ENCODE assay signal across 1 cellular context in the genomic region with DNA sequence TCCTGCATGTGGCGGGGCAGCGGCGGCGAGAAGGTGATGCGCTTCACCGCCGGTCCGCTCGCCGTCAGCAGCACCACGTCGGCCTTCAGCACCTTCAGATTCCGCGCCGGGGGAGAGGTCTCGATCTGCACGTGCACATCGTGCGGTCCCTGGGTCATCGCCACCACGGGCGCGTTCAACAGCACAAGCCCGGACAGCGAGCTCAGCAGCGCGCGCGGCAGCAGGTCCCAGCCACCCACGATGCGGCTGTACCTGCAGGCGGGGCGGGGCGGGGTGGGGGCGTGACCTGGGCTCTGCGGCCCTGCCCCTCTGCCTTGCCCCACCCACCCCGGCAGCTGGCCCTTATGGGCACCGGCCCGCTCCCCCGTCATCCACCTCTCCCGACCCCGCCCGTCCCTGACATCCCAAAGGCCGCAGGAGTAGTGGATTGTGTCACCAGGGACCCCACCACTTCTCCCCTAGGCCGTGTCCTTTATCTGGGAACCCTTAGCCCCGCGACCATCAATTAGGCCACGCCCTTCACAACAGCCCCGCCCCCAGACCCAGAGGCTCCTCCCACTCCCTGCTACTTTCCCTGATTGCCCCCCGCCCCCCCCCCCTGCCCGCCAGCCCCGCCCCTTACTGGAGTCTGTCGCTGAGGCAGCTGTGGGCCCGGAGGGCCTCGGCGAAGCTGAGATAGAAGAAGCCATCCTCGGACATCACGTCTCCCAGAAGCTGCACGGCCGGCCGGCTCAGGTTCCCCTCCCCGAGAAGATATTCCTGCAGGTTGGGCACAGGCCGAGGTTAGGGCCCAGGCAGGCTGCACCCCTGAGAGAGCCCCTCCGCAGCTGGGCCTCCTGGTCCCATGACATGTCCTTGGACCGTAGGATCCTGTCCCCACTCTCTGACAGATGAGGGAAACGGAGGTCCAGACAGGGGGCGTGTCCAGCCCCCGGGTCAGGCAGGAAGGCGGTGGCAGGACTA.
TF ChIP-seq lines count a peak whose summit lies in the region.

No MANE protein-coding gene starts in this region.

TF ChIP-seq in A549, 52 proteins besides CTCF, POLR2A, EP300 and RAD21:
- TF ChIP-seq, protein P1, sequence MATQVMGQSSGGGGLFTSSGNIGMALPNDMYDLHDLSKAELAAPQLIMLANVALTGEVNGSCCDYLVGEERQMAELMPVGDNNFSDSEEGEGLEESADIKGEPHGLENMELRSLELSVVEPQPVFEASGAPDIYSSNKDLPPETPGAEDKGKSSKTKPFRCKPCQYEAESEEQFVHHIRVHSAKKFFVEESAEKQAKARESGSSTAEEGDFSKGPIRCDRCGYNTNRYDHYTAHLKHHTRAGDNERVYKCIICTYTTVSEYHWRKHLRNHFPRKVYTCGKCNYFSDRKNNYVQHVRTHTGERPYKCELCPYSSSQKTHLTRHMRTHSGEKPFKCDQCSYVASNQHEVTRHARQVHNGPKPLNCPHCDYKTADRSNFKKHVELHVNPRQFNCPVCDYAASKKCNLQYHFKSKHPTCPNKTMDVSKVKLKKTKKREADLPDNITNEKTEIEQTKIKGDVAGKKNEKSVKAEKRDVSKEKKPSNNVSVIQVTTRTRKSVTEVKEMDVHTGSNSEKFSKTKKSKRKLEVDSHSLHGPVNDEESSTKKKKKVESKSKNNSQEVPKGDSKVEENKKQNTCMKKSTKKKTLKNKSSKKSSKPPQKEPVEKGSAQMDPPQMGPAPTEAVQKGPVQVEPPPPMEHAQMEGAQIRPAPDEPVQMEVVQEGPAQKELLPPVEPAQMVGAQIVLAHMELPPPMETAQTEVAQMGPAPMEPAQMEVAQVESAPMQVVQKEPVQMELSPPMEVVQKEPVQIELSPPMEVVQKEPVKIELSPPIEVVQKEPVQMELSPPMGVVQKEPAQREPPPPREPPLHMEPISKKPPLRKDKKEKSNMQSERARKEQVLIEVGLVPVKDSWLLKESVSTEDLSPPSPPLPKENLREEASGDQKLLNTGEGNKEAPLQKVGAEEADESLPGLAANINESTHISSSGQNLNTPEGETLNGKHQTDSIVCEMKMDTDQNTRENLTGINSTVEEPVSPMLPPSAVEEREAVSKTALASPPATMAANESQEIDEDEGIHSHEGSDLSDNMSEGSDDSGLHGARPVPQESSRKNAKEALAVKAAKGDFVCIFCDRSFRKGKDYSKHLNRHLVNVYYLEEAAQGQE (IDR thresholded peaks at IDR 0.05) = no peak
- 0 out of 2 replicates have a peak, but pooled peaks have one; percentile 5 for TF ChIP-seq POLR2AphosphoS2 (conservative IDR thresholded peaks at IDR 0.05; ENCODE audit: low read length)
- TF ChIP-seq GATA3 (IDR thresholded peaks at IDR 0.05; ENCODE audit: borderline replicate concordance) = peak; percentile 3; the same call in 1 of the 2 replicates
- TF ChIP-seq NPAS2 (CRISPR knock-in tag; IDR thresholded peaks at IDR 0.05; ENCODE audit: borderline replicate concordance) = no peak
- TF ChIP-seq, protein P2, sequence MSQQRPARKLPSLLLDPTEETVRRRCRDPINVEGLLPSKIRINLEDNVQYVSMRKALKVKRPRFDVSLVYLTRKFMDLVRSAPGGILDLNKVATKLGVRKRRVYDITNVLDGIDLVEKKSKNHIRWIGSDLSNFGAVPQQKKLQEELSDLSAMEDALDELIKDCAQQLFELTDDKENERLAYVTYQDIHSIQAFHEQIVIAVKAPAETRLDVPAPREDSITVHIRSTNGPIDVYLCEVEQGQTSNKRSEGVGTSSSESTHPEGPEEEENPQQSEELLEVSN (IDR thresholded peaks at IDR 0.05; ENCODE audit: borderline replicate concordance, low read depth) = peak; percentile 85; the same call in 1 of the 2 replicates
- TF ChIP-seq NR3C1 (IDR thresholded peaks at IDR 0.05) = no peak
- TF ChIP-seq, protein P3, sequence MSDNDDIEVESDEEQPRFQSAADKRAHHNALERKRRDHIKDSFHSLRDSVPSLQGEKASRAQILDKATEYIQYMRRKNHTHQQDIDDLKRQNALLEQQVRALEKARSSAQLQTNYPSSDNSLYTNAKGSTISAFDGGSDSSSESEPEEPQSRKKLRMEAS (IDR thresholded peaks at IDR 0.05) = peak; percentile 89
